Comparison of ENCODE assay signal across 18 cellular contexts in the genomic region with DNA sequence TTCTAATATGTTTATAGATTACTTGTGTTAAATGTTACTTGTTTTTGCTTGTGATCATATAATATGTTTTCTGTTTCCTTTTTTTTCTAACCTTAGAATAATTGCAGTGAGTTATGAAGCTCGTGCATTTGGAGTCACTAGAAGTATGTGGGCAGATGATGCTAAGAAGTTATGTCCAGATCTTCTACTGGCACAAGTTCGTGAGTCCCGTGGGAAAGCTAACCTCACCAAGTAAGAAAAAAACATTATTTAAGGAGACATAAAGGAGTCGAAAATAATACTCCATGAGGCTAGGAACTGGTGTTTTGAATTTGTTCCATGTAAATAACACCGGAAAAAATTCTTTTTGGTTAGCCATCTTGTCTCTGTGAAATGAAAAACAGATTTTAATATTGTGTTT. TPM values are rescaled to one million over a fixed set of nuclear protein-coding genes. Genes with fewer than 3 reads are reported as not detected.
DNase-seq lines count a peak whose midpoint lies in the region; ATAC-seq and TF ChIP-seq lines count a peak whose summit lies in the region.
"Had no signal": no experiment of that assay in that cellular context is flagged by ENCODE, and none has a peak within 500 bp of the region (broad histone marks: within the 10 kb centered on the region; RNA-seq: fewer than 3 reads in every experiment).

No MANE protein-coding gene starts in this region.

- TF ChIP-seq CTCF in activated CD8-positive, alpha-beta T cell treated with anti-CD3 and anti-CD28 coated beads for 36 hours (IDR thresholded peaks at IDR 0.05), result no peak
- no peak for TF ChIP-seq CTCF in CD4-positive, alpha-beta T cell (IDR thresholded peaks at IDR 0.05)
- no peak for TF ChIP-seq CTCF in RWPE1 (conservative IDR thresholded peaks at IDR 0.05; ENCODE audit: low read depth)
- TF ChIP-seq CTCF in esophagus squamous epithelium (IDR thresholded peaks at IDR 0.05), result no peak

- no peak overlapping the region for H3K4me2 ChIP-seq in mesendoderm (ENCODE audit: low read length)
- H3K4me2 ChIP-seq: A549, KMS-11 had no signal

- POLR2A ChIA-PET in activated CD8-positive, alpha-beta T cell treated with anti-CD3 and anti-CD28 coated beads for 36 hours (lab: Charles Lee), result interaction anchor here (1.3 to 1.6 kb wide), 2 partner anchors 8 to 61 kb away, joined by 3 to 4 read pairs; no protein-coding TSS in a partner anchor
- POLR2A ChIA-PET in activated CD8-positive, alpha-beta T cell treated with anti-CD3 and anti-CD28 coated beads, Interleukin-2, amount 10 ng/mL, durations not matched to agents 7 days and 5 days (lab: Charles Lee), result no interaction called here
- POLR2A ChIA-PET in CD4-positive, alpha-beta T cell (lab: Charles Lee), result no interaction called here
- POLR2A ChIA-PET in RWPE1 (lab: Yijun Ruan, JAX; ENCODE audit: low non-redundant PET), result no interaction called here

- no peaks in the 10 kb centered on the region for H3K27me3 Mint-ChIP-seq in activated CD8-positive, alpha-beta T cell treated with anti-CD3 and anti-CD28 coated beads for 36 hours
- no peaks in the 10 kb centered on the region for H3K27me3 Mint-ChIP-seq in activated CD8-positive, alpha-beta T cell treated with anti-CD3 and anti-CD28 coated beads, Interleukin-2, amount 10 ng/mL, durations not matched to agents 7 days and 5 days (ENCODE audit: low read depth)
- H3K27me3 Mint-ChIP-seq in CD4-positive, alpha-beta T cell, result no peaks in the 10 kb centered on the region
- no peaks in the 10 kb centered on the region for H3K27me3 Mint-ChIP-seq in T-helper 17 cell
- H3K27me3 Mint-ChIP-seq in memory B cell, result no peaks in the 10 kb centered on the region

- no peak overlapping the region for H4K8ac ChIP-seq in mesendoderm (ENCODE audit: low read depth, low read length)

- no peak overlapping the region for H3K9ac ChIP-seq in mesendoderm (ENCODE audit: low read length)
- H3K9ac ChIP-seq: KMS-11 had no signal

- no peak overlapping the region for H2BK5ac ChIP-seq in mesendoderm (ENCODE audit: low read length)

- H2BK15ac ChIP-seq in mesendoderm (replicated peaks; ENCODE audit: low read depth), result no peak overlapping the region

- H3K56ac ChIP-seq in mesendoderm (ENCODE audit: low read length), result no peak overlapping the region

- no peaks in the 10 kb centered on the region for H3K9me3 ChIP-seq in CD4-positive, alpha-beta T cell (ENCODE audit: control insufficient read depth, low read length)
- no peaks in the 10 kb centered on the region for H3K9me3 ChIP-seq in T-helper 17 cell (ENCODE audit: control insufficient read depth, low read length, poor library complexity, severe bottlenecking)
- H3K9me3 ChIP-seq in esophagus squamous epithelium, result no peaks in the 10 kb centered on the region
- H3K9me3 ChIP-seq: A549, MG63 had no signal

- no peak overlapping the region for H3K4me3 Mint-ChIP-seq in activated CD8-positive, alpha-beta T cell treated with anti-CD3 and anti-CD28 coated beads for 36 hours
- no peak overlapping the region for H3K4me3 Mint-ChIP-seq in activated CD8-positive, alpha-beta T cell treated with anti-CD3 and anti-CD28 coated beads, Interleukin-2, amount 10 ng/mL, durations not matched to agents 7 days and 5 days
- H3K4me3 Mint-ChIP-seq in CD4-positive, alpha-beta T cell, result peak overlapping the region; percentile 11
- H3K4me3 Mint-ChIP-seq in T-helper 17 cell, result no peak overlapping the region
- no peak overlapping the region for H3K4me3 Mint-ChIP-seq in memory B cell
- H3K4me3 Mint-ChIP-seq: CD8-positive, alpha-beta T cell had no signal

- intact Hi-C loops in activated CD8-positive, alpha-beta T cell treated with anti-CD3 and anti-CD28 coated beads for 36 hours (cut with micrococcal nuclease), result no loop called here
- intact Hi-C loops in CD4-positive, alpha-beta T cell (cut with DNase I, micrococcal nuclease), result no loop called here
- intact Hi-C loops in esophagus squamous epithelium (cut with DNase I), result no loop called here

- H3K4ac ChIP-seq in mesendoderm (ENCODE audit: low read depth, low read length), result no peak overlapping the region

- TF ChIP-seq POLR2A in esophagus squamous epithelium (IDR thresholded peaks at IDR 0.05), result no peak

- no peak overlapping the region for H4K5ac ChIP-seq in mesendoderm (ENCODE audit: low read length)

- no peak overlapping the region for H3K23ac ChIP-seq in mesendoderm (ENCODE audit: low read length)

- H3K27ac Mint-ChIP-seq in activated CD8-positive, alpha-beta T cell treated with anti-CD3 and anti-CD28 coated beads for 36 hours, result peak overlapping the region; percentile 15
- H3K27ac Mint-ChIP-seq in activated CD8-positive, alpha-beta T cell treated with anti-CD3 and anti-CD28 coated beads, Interleukin-2, amount 10 ng/mL, durations not matched to agents 7 days and 5 days, result no peak overlapping the region
- H3K27ac Mint-ChIP-seq in CD4-positive, alpha-beta T cell, result peak overlapping the region; percentile 76
- peak overlapping the region; percentile 91 for H3K27ac Mint-ChIP-seq in T-helper 17 cell
- H3K27ac Mint-ChIP-seq in memory B cell, result peak overlapping the region; percentile 62

- ATAC-seq in activated CD8-positive, alpha-beta T cell treated with anti-CD3 and anti-CD28 coated beads for 36 hours, result no peak
- no peak for ATAC-seq in activated CD8-positive, alpha-beta T cell treated with anti-CD3 and anti-CD28 coated beads, Interleukin-2, amount 10 ng/mL, durations not matched to agents 7 days and 5 days
- no peak for ATAC-seq in CD4-positive, alpha-beta T cell (ENCODE audit: poor library complexity)
- ATAC-seq in T-helper 17 cell (no peak), memory B cell (ENCODE audit: low read depth) (no peak)
- ATAC-seq: A549; CD8-positive, alpha-beta T cell; HepG2; Right ventricle myocardium inferior had no signal

- H3K79me1 ChIP-seq in mesendoderm (ENCODE audit: low read length), result peaks cover 4% of the 10 kb centered on the region

- no peak overlapping the region for H2AK5ac ChIP-seq in mesendoderm (ENCODE audit: low read length)

- CTCF ChIA-PET in activated CD8-positive, alpha-beta T cell treated with anti-CD3 and anti-CD28 coated beads for 36 hours (lab: Charles Lee), result interaction anchor here (1.0 to 4.5 kb wide), 2 partner anchors 12 to 26 kb away, joined by 4 to 26 read pairs; no protein-coding TSS in a partner anchor
- CTCF ChIA-PET in activated CD8-positive, alpha-beta T cell treated with anti-CD3 and anti-CD28 coated beads, Interleukin-2, amount 10 ng/mL, durations not matched to agents 7 days and 5 days (lab: Charles Lee), result interaction anchor here (1.3 to 3.5 kb wide), 2 partner anchors 25 to 76 kb away, joined by 3 to 15 read pairs; no protein-coding TSS in a partner anchor
- CTCF ChIA-PET in CD4-positive, alpha-beta T cell (lab: Charles Lee), result no interaction called here
- CTCF ChIA-PET in RWPE1 (lab: Yijun Ruan, JAX), result no interaction called here

- H3K18ac ChIP-seq in mesendoderm (ENCODE audit: low read length), result no peak overlapping the region

- DNase-seq in activated CD8-positive, alpha-beta T cell treated with anti-CD3 and anti-CD28 coated beads for 36 hours, result no peak
- DNase-seq in activated CD8-positive, alpha-beta T cell treated with anti-CD3 and anti-CD28 coated beads, Interleukin-2, amount 10 ng/mL, durations not matched to agents 7 days and 5 days, result no peak
- DNase-seq in CD4-positive, alpha-beta T cell, result no peak
- DNase-seq in T-helper 17 cell (no peak), memory B cell (ENCODE audit: low spot score in 2 of 2) (no peak), RWPE1 (ENCODE audit: low spot score) (no peak), mesendoderm (no peak), esophagus squamous epithelium (lab: John Stamatoyannopoulos, UW) (no peak)
- DNase-seq: CD8-positive, alpha-beta T cell; DND-41; GF-D8; MG63; NCI-H1092 treated with DMSO at 0.1 percent for 48 hours; NCI-H1694 treated with DMSO at 0.1 percent for 48 hours had no signal

- WGBS in mesendoderm (ENCODE audit: extremely low coverage, insufficient coverage, low lambda C conversion rate), result no CpG with 5 or more reads among the region's 5 CpGs
- 80 to 81% methylated on average over 5 of the region's 5 CpGs for whole genome bisulfite sequencing in esophagus squamous epithelium, 2 donors

- H3K27me3 ChIP-seq in CD4-positive, alpha-beta T cell (ENCODE audit: control insufficient read depth, insufficient read depth, low read length), result no peaks in the 10 kb centered on the region
- H3K27me3 ChIP-seq in mesendoderm (ENCODE audit: insufficient read depth, low read length, poor library complexity) (no peaks in the 10 kb centered on the region), esophagus squamous epithelium (no peaks in the 10 kb centered on the region)
- H3K27me3 ChIP-seq: MG63 had no signal

- H2BK120ac ChIP-seq in mesendoderm (ENCODE audit: low read depth, low read length), result no peak overlapping the region

- peaks cover 4% of the 10 kb centered on the region for H3K79me2 ChIP-seq in mesendoderm (ENCODE audit: control insufficient read depth, insufficient read depth, low read length)

- H3K9me3 Mint-ChIP-seq in activated CD8-positive, alpha-beta T cell treated with anti-CD3 and anti-CD28 coated beads for 36 hours, result no peaks in the 10 kb centered on the region
- H3K9me3 Mint-ChIP-seq in activated CD8-positive, alpha-beta T cell treated with anti-CD3 and anti-CD28 coated beads, Interleukin-2, amount 10 ng/mL, durations not matched to agents 7 days and 5 days (ENCODE audit: insufficient read depth), result no peaks in the 10 kb centered on the region
- no peaks in the 10 kb centered on the region for H3K9me3 Mint-ChIP-seq in CD4-positive, alpha-beta T cell
- H3K9me3 Mint-ChIP-seq in memory B cell, result no peaks in the 10 kb centered on the region
- H3K9me3 Mint-ChIP-seq: CD8-positive, alpha-beta T cell had no signal

- H3K4me1 ChIP-seq in mesendoderm (ENCODE audit: control insufficient read depth, low read depth, low read length) (no peaks in the 10 kb centered on the region), esophagus squamous epithelium (peaks cover 3 to 14% (median 9%) of the 10 kb centered on the region in 3 donors)

- H3K36me3 ChIP-seq in mesendoderm (ENCODE audit: control insufficient read depth, insufficient read depth, low read length), result no peaks in the 10 kb centered on the region
- H3K36me3 ChIP-seq in esophagus squamous epithelium, result peaks cover 10 to 58% (median 15%) of the 10 kb centered on the region in 3 donors

- H3K4me1 Mint-ChIP-seq in activated CD8-positive, alpha-beta T cell treated with anti-CD3 and anti-CD28 coated beads for 36 hours (ENCODE audit: low read depth), result peaks cover 39% of the 10 kb centered on the region
- H3K4me1 Mint-ChIP-seq in activated CD8-positive, alpha-beta T cell treated with anti-CD3 and anti-CD28 coated beads, Interleukin-2, amount 10 ng/mL, durations not matched to agents 7 days and 5 days (ENCODE audit: low read depth), result peaks cover 57% of the 10 kb centered on the region
- peaks cover 49% of the 10 kb centered on the region for H3K4me1 Mint-ChIP-seq in CD4-positive, alpha-beta T cell (ENCODE audit: low read depth)
- H3K4me1 Mint-ChIP-seq in T-helper 17 cell (peaks cover 37% of the 10 kb centered on the region), memory B cell (peaks cover 15% of the 10 kb centered on the region)

- H3K27ac ChIP-seq in CD4-positive, alpha-beta T cell (ENCODE audit: low read depth, low read length), result no peak overlapping the region
- H3K27ac ChIP-seq in RWPE1 (no peak overlapping the region), mesendoderm (ENCODE audit: low read depth, low read length) (no peak overlapping the region), esophagus squamous epithelium (no peak overlapping the region)
- H3K27ac ChIP-seq: A549, KMS-11 had no signal

- no peak overlapping the region for H3K4me3 ChIP-seq in mesendoderm (ENCODE audit: low read length)
- no peak overlapping the region for H3K4me3 ChIP-seq in esophagus squamous epithelium
- H3K4me3 ChIP-seq: A549, MG63 had no signal

- peaks cover 45% of the 10 kb centered on the region for H3K36me3 Mint-ChIP-seq in activated CD8-positive, alpha-beta T cell treated with anti-CD3 and anti-CD28 coated beads for 36 hours (ENCODE audit: low read depth)
- peaks cover 68% of the 10 kb centered on the region for H3K36me3 Mint-ChIP-seq in activated CD8-positive, alpha-beta T cell treated with anti-CD3 and anti-CD28 coated beads, Interleukin-2, amount 10 ng/mL, durations not matched to agents 7 days and 5 days (ENCODE audit: low read depth)
- peaks cover 64% of the 10 kb centered on the region for H3K36me3 Mint-ChIP-seq in CD4-positive, alpha-beta T cell (ENCODE audit: low read depth)
- peaks cover 2% of the 10 kb centered on the region for H3K36me3 Mint-ChIP-seq in T-helper 17 cell (ENCODE audit: low read depth)
- H3K36me3 Mint-ChIP-seq in memory B cell, result peaks cover 20% of the 10 kb centered on the region

RNA-seq across cellular contexts. Expression of a gene that starts 6.9 kb away (rescaled TPM):
- total RNA-seq in activated CD8-positive, alpha-beta T cell treated with anti-CD3 and anti-CD28 coated beads for 36 hours, result 10 to 100 TPM; 37.9 to 42.1 TPM
- 10 to 100 TPM; 73.1 to 75.2 TPM for total RNA-seq in activated CD8-positive, alpha-beta T cell treated with anti-CD3 and anti-CD28 coated beads, Interleukin-2, amount 10 ng/mL, durations not matched to agents 7 days and 5 days
- 1 to 10 TPM; 4.2 to 4.4 TPM for total RNA-seq in CD4-positive, alpha-beta T cell
- total RNA-seq in T-helper 17 cell (10 to 100 TPM; 13.0 to 13.3 TPM), esophagus squamous epithelium (10 to 100 TPM in 3 of 4 donors, 1 to 10 TPM in 1; 5.3 to 14.8 (median 12.4) TPM)
- polyA plus RNA-seq in mesendoderm (2013, experiment 1 of 2), result 1.9 TPM
- 2.1 TPM for polyA plus RNA-seq in mesendoderm (2013, experiment 2 of 2)

RNA-seq across cellular contexts. Expression of a gene that starts 7.1 kb away (rescaled TPM):
- total RNA-seq in activated CD8-positive, alpha-beta T cell treated with anti-CD3 and anti-CD28 coated beads for 36 hours, result 10 to 100 TPM; 92.3 to 92.6 TPM
- 10 to 100 TPM; 57.6 to 62.1 TPM for total RNA-seq in activated CD8-positive, alpha-beta T cell treated with anti-CD3 and anti-CD28 coated beads, Interleukin-2, amount 10 ng/mL, durations not matched to agents 7 days and 5 days
- 10 to 100 TPM; 26.8 to 31.2 TPM for total RNA-seq in CD4-positive, alpha-beta T cell
- total RNA-seq in T-helper 17 cell (10 to 100 TPM; 38.3 to 48.6 TPM), esophagus squamous epithelium (10 to 100 TPM; 17.6 to 34.9 (median 26.5) TPM)
- 52.2 TPM for polyA plus RNA-seq in mesendoderm (2013, experiment 1 of 2)
- polyA plus RNA-seq in mesendoderm (2013, experiment 2 of 2), result 47.9 TPM

RNA-seq across cellular contexts. Expression of a gene that starts 46.2 kb away (rescaled TPM):
- total RNA-seq in activated CD8-positive, alpha-beta T cell treated with anti-CD3 and anti-CD28 coated beads for 36 hours, result 10 to 100 TPM; 46.2 to 55.3 TPM
- 10 to 100 TPM; 94.3 to 99.4 TPM for total RNA-seq in activated CD8-positive, alpha-beta T cell treated with anti-CD3 and anti-CD28 coated beads, Interleukin-2, amount 10 ng/mL, durations not matched to agents 7 days and 5 days
- 10 to 100 TPM; 31.5 to 33.9 TPM for total RNA-seq in CD4-positive, alpha-beta T cell
- 10 to 100 TPM; 49.3 to 65.3 TPM for total RNA-seq in T-helper 17 cell
- polyA plus RNA-seq in mesendoderm (2013, experiment 1 of 2), result 40.2 TPM
- 38.1 TPM for polyA plus RNA-seq in mesendoderm (2013, experiment 2 of 2)
- total RNA-seq in esophagus squamous epithelium, result 10 to 100 TPM; 24.3 to 52.4 (median 48.6) TPM

RNA-seq across cellular contexts. Expression of a gene that starts 52.7 kb away (rescaled TPM):
- total RNA-seq in activated CD8-positive, alpha-beta T cell treated with anti-CD3 and anti-CD28 coated beads for 36 hours, result 10 to 100 TPM; 29.0 to 31.7 TPM
- total RNA-seq in activated CD8-positive, alpha-beta T cell treated with anti-CD3 and anti-CD28 coated beads, Interleukin-2, amount 10 ng/mL, durations not matched to agents 7 days and 5 days, result 10 to 100 TPM; 44.2 to 44.6 TPM
- 10 to 100 TPM; 36.6 to 39.2 TPM for total RNA-seq in CD4-positive, alpha-beta T cell
- total RNA-seq in T-helper 17 cell, result 10 to 100 TPM; 17.1 to 30.5 TPM
- 34.1 TPM for polyA plus RNA-seq in mesendoderm (2013, experiment 1 of 2)
- 33.3 TPM for polyA plus RNA-seq in mesendoderm (2013, experiment 2 of 2)
- total RNA-seq in esophagus squamous epithelium, result 10 to 100 TPM; 14.4 to 31.9 (median 22.7) TPM

Comparison
In these comparisons a context has a peak if more than half of its experiments do, and no peak if none do; other contexts are left out.
1. CTCF ChIA-PET loops: an anchor here in activated CD8-positive, alpha-beta T cell treated with anti-CD3 and anti-CD28 coated beads for 36 hours (1.0 to 4.5 kb wide) and activated CD8-positive, alpha-beta T cell treated with anti-CD3 and anti-CD28 coated beads, Interleukin-2, amount 10 ng/mL, durations not matched to agents 7 days and 5 days (1.3 to 3.5 kb wide); none called in CD4-positive, alpha-beta T cell and RWPE1.